ENCODE assay signal across 8 cellular contexts in genomic region chr6:117602899-117603588, GRCh38. TPM values are rescaled to one million over a fixed set of nuclear protein-coding genes. Genes with fewer than 3 reads are reported as not detected.
DNase-seq lines count a peak whose midpoint lies in the region; ATAC-seq and TF ChIP-seq lines count a peak whose summit lies in the region.

No MANE protein-coding gene starts in this region.

- H3K23ac ChIP-seq in mesenchymal stem cell (ENCODE audit: low read length in 2 of 2) = no peak overlapping the region

- H3K4me1 ChIP-seq in left ventricle myocardium inferior (peaks cover 49% of the 10 kb centered on the region), body of pancreas (peaks cover 23% of the 10 kb centered on the region), mesenchymal stem cell (ENCODE audit: control insufficient read depth, insufficient read depth, low read depth, low read length) (peaks cover 4% of the 10 kb centered on the region), vagina (peaks cover 21% of the 10 kb centered on the region)

- H3K27ac ChIP-seq in left ventricle myocardium inferior (replicated peaks) = peak overlapping the region; percentile 97
- peak overlapping the region; percentile 86 to 91 (median 90) for H3K27ac ChIP-seq in body of pancreas
- H3K27ac ChIP-seq in mesenchymal stem cell (ENCODE audit: low read length, poor library complexity, severe bottlenecking) = peak overlapping the region; percentile 98
- peak overlapping the region; percentile 92 for H3K27ac ChIP-seq in vagina

- peak overlapping the region; percentile 55 for H3K4me2 ChIP-seq in mesenchymal stem cell (ENCODE audit: low read length, poor library complexity, severe bottlenecking)

- TF ChIP-seq CTCF in left ventricle myocardium inferior (IDR thresholded peaks at IDR 0.05; ENCODE audit: borderline replicate concordance) (no peak), body of pancreas (IDR thresholded peaks at IDR 0.05) (no peak), vagina (IDR thresholded peaks at IDR 0.05) (no peak)

- H3K9me3 ChIP-seq in left ventricle myocardium inferior (replicated peaks) (no peaks in the 10 kb centered on the region), body of pancreas (no peaks in the 10 kb centered on the region), mesenchymal stem cell (ENCODE audit: control insufficient read depth, low read length) (no peaks in the 10 kb centered on the region), vagina (no peaks in the 10 kb centered on the region)

- H3K9ac ChIP-seq in mesenchymal stem cell (ENCODE audit: low read length) = peak overlapping the region; percentile 93

- H2BK120ac ChIP-seq in mesenchymal stem cell (ENCODE audit: low read depth, low read length) = no peak overlapping the region

- DNase-seq in left ventricle myocardium inferior = no peak
- no peak for DNase-seq in cardiac septum (ENCODE audit: low spot score)
- DNase-seq in body of pancreas = no peak
- DNase-seq in mesenchymal stem cell = no peak
- no peak for DNase-seq in vagina (ENCODE audit: extremely low spot score in 2 of 2)
- no peak for DNase-seq in amniotic stem cell (lab: John Stamatoyannopoulos, UW)
- DNase-seq in T-helper 9 cell = no peak

- H3K27me3 ChIP-seq in left ventricle myocardium inferior (ENCODE audit: low read depth) = no peaks in the 10 kb centered on the region
- H3K27me3 ChIP-seq in body of pancreas = no peaks in the 10 kb centered on the region
- no peaks in the 10 kb centered on the region for H3K27me3 ChIP-seq in mesenchymal stem cell (ENCODE audit: control insufficient read depth in 1 of 2, insufficient read depth in 1 of 2, low read length in 2 of 2)
- H3K27me3 ChIP-seq in vagina = no peaks in the 10 kb centered on the region

- H2BK12ac ChIP-seq in mesenchymal stem cell (ENCODE audit: low read length in 2 of 2) = no peak overlapping the region

- intact Hi-C loops in left ventricle myocardium inferior (cut with micrococcal nuclease) = no loop called here
- intact Hi-C loops in cardiac septum (cut with DNase I) = loop anchor here (2.0 to 5.0 kb wide), 4 partner anchors 56 to 151 kb away; partner anchors contain the start of genes DCBLD1 and NUS1
- intact Hi-C loops in body of pancreas (cut with DNase I) = loop anchor here (10.0 kb wide), 1 partner anchor 258 kb away; no protein-coding TSS in a partner anchor
- intact Hi-C loops in vagina (cut with DNase I) = loop anchor here (2.0 kb wide), 1 partner anchor 70 kb away; no protein-coding TSS in a partner anchor

- TF ChIP-seq POLR2A in body of pancreas (IDR thresholded peaks at IDR 0.05) (no peak), vagina (IDR thresholded peaks at IDR 0.05) (no peak)

- H3K4me3 ChIP-seq in left ventricle myocardium inferior (peak overlapping the region; percentile 95), body of pancreas (peak overlapping the region; percentile 4 to 75), mesenchymal stem cell (ENCODE audit: insufficient read depth in 1 of 2, low read depth in 1 of 2, low read length in 2 of 2) (peak overlapping the region; percentile 62 to 91), vagina (peak overlapping the region; percentile 94 to 99)

- WGBS in body of pancreas, 2 donors = 42 to 46% methylated on average over 12 of the region's 12 CpGs
- 77% methylated on average over 7 of the region's 12 CpGs for WGBS in mesenchymal stem cell

- H2AK5ac ChIP-seq in mesenchymal stem cell (ENCODE audit: low read length, severe bottlenecking) = peak overlapping the region; percentile 45

- no peak overlapping the region for H2BK15ac ChIP-seq in mesenchymal stem cell (ENCODE audit: low read depth, poor library complexity, severe bottlenecking)

- H3K14ac ChIP-seq in mesenchymal stem cell (ENCODE audit: low read length in 2 of 2) = no peak overlapping the region

- H4K91ac ChIP-seq in mesenchymal stem cell (ENCODE audit: low read length) = peak overlapping the region; percentile 52

- H3K36me3 ChIP-seq in left ventricle myocardium inferior = peaks cover 7% of the 10 kb centered on the region
- H3K36me3 ChIP-seq in body of pancreas (replicated peaks in 1 of 2; ENCODE audit: insufficient read depth in 1 of 2, low read depth in 2 of 2) = no peaks in the 10 kb centered on the region
- H3K36me3 ChIP-seq in mesenchymal stem cell (ENCODE audit: control insufficient read depth in 1 of 2, insufficient read depth in 2 of 2, low read depth in 1 of 2, low read length in 2 of 2) = peaks cover 6% of the 10 kb centered on the region in 2 experiments
- no peaks in the 10 kb centered on the region for H3K36me3 ChIP-seq in vagina

- peak overlapping the region; percentile 64 to 74 for H3K18ac ChIP-seq in mesenchymal stem cell (ENCODE audit: low read depth in 1 of 2, low read length in 2 of 2)

- H3K4ac ChIP-seq in mesenchymal stem cell (ENCODE audit: low read depth in 1 of 2, low read length in 2 of 2) = peak overlapping the region in 1 of 2 experiments; percentile 47

- peak overlapping the region; percentile 87 for H4K8ac ChIP-seq in mesenchymal stem cell (ENCODE audit: low read length)

- ATAC-seq in body of pancreas (no peak), GM21515 (IDR thresholded peaks at IDR 0.05; ENCODE audit: unreplicated experiment) (no peak)

- no peak overlapping the region for H2AFZ ChIP-seq in mesenchymal stem cell (ENCODE audit: low read depth, low read length)

- no peak overlapping the region for H2BK5ac ChIP-seq in mesenchymal stem cell (ENCODE audit: low read depth, low read length, poor library complexity, severe bottlenecking)

- no peaks in the 10 kb centered on the region for H3K79me1 ChIP-seq in mesenchymal stem cell (replicated peaks; ENCODE audit: low read length, poor library complexity, severe bottlenecking)

RNA-seq across cellular contexts. Expression of gene GOPC, which starts 0.7 kb away (rescaled TPM):
- total RNA-seq in left ventricle myocardium inferior = 22.7 TPM
- total RNA-seq in cardiac septum = 27.5 TPM
- 10 to 100 TPM in 1 of 2 donors, 1 to 10 TPM in 1; 7.9 to 16.6 TPM for total RNA-seq in body of pancreas
- 17.0 TPM for polyA plus RNA-seq in mesenchymal stem cell (2013, experiment 1 of 2)
- 17.2 TPM for polyA plus RNA-seq in mesenchymal stem cell (2013, experiment 2 of 2)
- 19.9 TPM for total RNA-seq in vagina

Comparison
In these comparisons a context has a peak if more than half of its experiments do, and no peak if none do; other contexts are left out.
1. H3K4me3 ChIP-seq: peak in every context shown above with its lines; median percentile 96 in vagina; 95 in left ventricle myocardium inferior; 76 in mesenchymal stem cell; 40 in body of pancreas.